ENCODE assay signal across 10 cellular contexts in genomic region chr9:137194388-137194787, GRCh38. TPM values are rescaled to one million over a fixed set of nuclear protein-coding genes. Genes with fewer than 3 reads are reported as not detected.
DNase-seq lines count a peak whose midpoint lies in the region; ATAC-seq and TF ChIP-seq lines count a peak whose summit lies in the region.
"Had no signal": no experiment of that assay in that cellular context is flagged by ENCODE, and none has a peak within 500 bp of the region (broad histone marks: within the 10 kb centered on the region; RNA-seq: fewer than 3 reads in every experiment).

No MANE protein-coding gene starts in this region.

- H3K36me3 ChIP-seq in NT2/D1 (ENCODE audit: insufficient read depth, insufficient read length, low read length), result peaks cover 68% of the 10 kb centered on the region

- intact Hi-C loops in dorsolateral prefrontal cortex (cut with DNase I), result loop anchor here in 1 of 2 donors (5.0 kb wide), 1 partner anchor 167 kb away; the partner anchor contains the start of gene ABCA2

- no peak for DNase-seq in NT2/D1 (ENCODE audit: low read depth, low spot score)
- peak; percentile 66 to 97 (median 94) for DNase-seq in dorsolateral prefrontal cortex
- DNase-seq in occipital lobe (lab: John Stamatoyannopoulos, UW), result peak; percentile 77
- DNase-seq in T-helper 17 cell, result no peak
- DNase-seq in T1000 (lab: John Stamatoyannopoulos, UW), result no peak
- DNase-seq: activated CD4-positive, alpha-beta T cell treated with anti-CD3 and anti-CD28 coated beads for 36 hours; activated gamma-delta T cell; Kasumi-1 had no signal

- H3K4me3 ChIP-seq in NT2/D1 (ENCODE audit: insufficient read length, low read depth), result no peak overlapping the region
- H3K4me3 ChIP-seq in dorsolateral prefrontal cortex, result peak overlapping the region in 58 of 59 donors; percentile 5 to 85 (median 54)
- H3K4me3 ChIP-seq: SK-N-MC had no signal

- H3K9ac ChIP-seq in NT2/D1 (ENCODE audit: insufficient read length, low read depth), result peak overlapping the region; percentile 61

- H3K36me3 Mint-ChIP-seq in T-helper 17 cell (ENCODE audit: low read depth), result no peaks in the 10 kb centered on the region

- H3K9me3 ChIP-seq in NT2/D1 (ENCODE audit: insufficient read depth, low read length) (no peaks in the 10 kb centered on the region), T-helper 17 cell (ENCODE audit: control insufficient read depth, low read length, poor library complexity, severe bottlenecking) (no peaks in the 10 kb centered on the region)

- peaks cover 12% of the 10 kb centered on the region for H3K4me1 Mint-ChIP-seq in T-helper 17 cell

- H3K27ac Mint-ChIP-seq in T-helper 17 cell, result no peak overlapping the region
- H3K27ac Mint-ChIP-seq: activated CD4-positive, alpha-beta T cell treated with anti-CD3 and anti-CD28 coated beads for 36 hours; memory B cell had no signal

- peaks cover 41% of the 10 kb centered on the region for H3K4me1 ChIP-seq in NT2/D1 (ENCODE audit: insufficient read depth, insufficient read length)

- H3K4me3 Mint-ChIP-seq in T-helper 17 cell, result no peak overlapping the region
- H3K4me3 Mint-ChIP-seq: activated CD4-positive, alpha-beta T cell treated with anti-CD3 and anti-CD28 coated beads for 36 hours; memory B cell had no signal

- ATAC-seq in T-helper 17 cell, result no peak
- ATAC-seq: activated CD4-positive, alpha-beta T cell treated with anti-CD3 and anti-CD28 coated beads for 36 hours had no signal

- H3K27me3 ChIP-seq in NT2/D1 (ENCODE audit: insufficient read depth, insufficient read length) (no peaks in the 10 kb centered on the region), dorsolateral prefrontal cortex (no peaks in the 10 kb centered on the region)

- H3K27ac ChIP-seq in dorsolateral prefrontal cortex, result peak overlapping the region; percentile 90 to 100 (median 99)
- H3K27ac ChIP-seq: SK-N-MC had no signal

- TF ChIP-seq CTCF in dorsolateral prefrontal cortex (IDR thresholded peaks at IDR 0.05 in 54 of 56, conservative IDR thresholded peaks at IDR 0.05 in 2 of 56; ENCODE audit: low read depth in 1 of 56, partially characterized antibody in 56 of 56), result peak in 3 of 56 donors; percentile 8 to 28 (median 16)

- H3K27me3 Mint-ChIP-seq in T-helper 17 cell, result no peaks in the 10 kb centered on the region
- H3K27me3 Mint-ChIP-seq: activated CD4-positive, alpha-beta T cell treated with anti-CD3 and anti-CD28 coated beads for 36 hours; memory B cell had no signal

RNA-seq across cellular contexts. Expression of gene SSNA1, which starts 5.9 kb away (rescaled TPM):
- 10 to 100 TPM; 37.0 to 77.8 (median 49.6) TPM for total RNA-seq in dorsolateral prefrontal cortex
- 13.4 TPM for total RNA-seq in occipital lobe
- 10 to 100 TPM; 39.4 to 48.3 TPM for total RNA-seq in T-helper 17 cell

RNA-seq across cellular contexts. Expression of gene ANAPC2, which starts 6.0 kb away (rescaled TPM):
- total RNA-seq in dorsolateral prefrontal cortex (100 to 1,000 TPM in 1 of 120 experiments, 10 to 100 TPM in 119; 51.4 to 105 (median 68.3) TPM), occipital lobe (19.3 TPM), T-helper 17 cell (100 to 1,000 TPM; 114 to 116 TPM)

RNA-seq across cellular contexts. Expression of gene TPRN, which starts 6.2 kb away (rescaled TPM):
- 100 to 1,000 TPM in 4 of 120 experiments, 10 to 100 TPM in 116; 26.2 to 176 (median 57.3) TPM for total RNA-seq in dorsolateral prefrontal cortex
- 4.7 TPM for total RNA-seq in occipital lobe
- 1 to 10 TPM; 5.7 to 6.3 TPM for total RNA-seq in T-helper 17 cell

RNA-seq across cellular contexts. Expression of gene TMEM203, which starts 11.1 kb away (rescaled TPM):
- total RNA-seq in dorsolateral prefrontal cortex (10 to 100 TPM; 28.1 to 47.4 (median 37.9) TPM), occipital lobe (42.9 TPM), T-helper 17 cell (10 to 100 TPM; 21.3 to 21.4 TPM)

RNA-seq across cellular contexts. Expression of gene NDOR1, which starts 11.1 kb away (rescaled TPM):
- total RNA-seq in dorsolateral prefrontal cortex (10 to 100 TPM; 11.4 to 35.4 (median 19.7) TPM), occipital lobe (2.8 TPM), T-helper 17 cell (10 to 100 TPM; 24.0 to 30.7 TPM)

Comparison
In these comparisons a context has a peak if more than half of its experiments do, and no peak if none do; other contexts are left out.
1. DNase-seq: peak in dorsolateral prefrontal cortex (10 of 10) and occipital lobe (single experiment); none in NT2/D1 (single experiment), T-helper 17 cell (0 of 3) and T1000 (single experiment).